Comparison of ENCODE assay signal across 17 cellular contexts in the genomic region with DNA sequence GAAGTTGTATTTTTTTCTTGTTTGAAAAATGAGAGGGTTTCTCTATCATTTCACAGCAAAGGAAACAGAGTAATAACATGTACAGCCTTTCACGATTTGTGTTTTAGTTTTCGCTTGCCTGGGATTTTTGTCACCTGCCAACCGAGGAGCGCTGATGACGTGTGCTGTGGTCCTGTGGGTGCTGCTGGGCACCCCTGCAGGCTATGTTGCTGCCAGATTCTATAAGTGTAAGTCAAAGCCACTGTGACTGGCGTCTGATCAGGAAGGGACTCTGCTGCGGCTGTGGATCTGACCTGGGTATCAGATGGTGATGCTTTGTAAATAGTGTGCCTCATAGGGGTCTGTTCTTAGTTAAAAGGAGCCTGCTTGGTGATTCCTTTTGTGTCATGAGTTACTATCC. TPM values are rescaled to one million over a fixed set of nuclear protein-coding genes. Genes with fewer than 3 reads are reported as not detected.
DNase-seq lines count a peak whose midpoint lies in the region; ATAC-seq and TF ChIP-seq lines count a peak whose summit lies in the region.
"Had no signal": no experiment of that assay in that cellular context is flagged by ENCODE, and none has a peak within 500 bp of the region (broad histone marks: within the 10 kb centered on the region; RNA-seq: fewer than 3 reads in every experiment).

No MANE protein-coding gene starts in this region.

- peaks cover 55% of the 10 kb centered on the region for H3K36me3 Mint-ChIP-seq in CD4-positive, CD25-positive, alpha-beta regulatory T cell
- H3K36me3 Mint-ChIP-seq in CD8-positive, alpha-beta T cell: peaks cover 81% of the 10 kb centered on the region
- H3K36me3 Mint-ChIP-seq in T-cell (peaks cover 58% of the 10 kb centered on the region), memory B cell (peaks cover 37% of the 10 kb centered on the region)

- ATAC-seq in CD4-positive, CD25-positive, alpha-beta regulatory T cell (ENCODE audit: low read depth in 2 of 2): no peak
- no peak for ATAC-seq in CD8-positive, alpha-beta T cell
- ATAC-seq in T-cell (replicated peaks in 1 of 4): no peak
- ATAC-seq in memory B cell (ENCODE audit: low read depth): no peak
- no peak for ATAC-seq in GM18498 (IDR thresholded peaks at IDR 0.05; ENCODE audit: unreplicated experiment)
- ATAC-seq: SK-N-SH treated with all-trans-retinoic acid at 6 μM for 48 hours had no signal

- H3K27me3 ChIP-seq in CD4-positive, CD25-positive, alpha-beta regulatory T cell (ENCODE audit: control insufficient read depth, insufficient read depth, low read length): no peaks in the 10 kb centered on the region
- no peaks in the 10 kb centered on the region for H3K27me3 ChIP-seq in CD8-positive, alpha-beta T cell (ENCODE audit: insufficient read depth, low read length)

- no peaks in the 10 kb centered on the region for H3K27me3 Mint-ChIP-seq in CD4-positive, CD25-positive, alpha-beta regulatory T cell
- H3K27me3 Mint-ChIP-seq in CD8-positive, alpha-beta T cell (ENCODE audit: low read depth): no peaks in the 10 kb centered on the region
- H3K27me3 Mint-ChIP-seq in T-cell (no peaks in the 10 kb centered on the region), memory B cell (no peaks in the 10 kb centered on the region)

- H3K9me3 ChIP-seq in CD4-positive, CD25-positive, alpha-beta regulatory T cell (ENCODE audit: control insufficient read depth in 2 of 2, low read length in 2 of 2): no peaks in the 10 kb centered on the region
- H3K9me3 ChIP-seq in CD8-positive, alpha-beta T cell (ENCODE audit: low read length): no peaks in the 10 kb centered on the region

- no peaks in the 10 kb centered on the region for H3K9me3 Mint-ChIP-seq in CD4-positive, CD25-positive, alpha-beta regulatory T cell
- H3K9me3 Mint-ChIP-seq in CD8-positive, alpha-beta T cell: no peaks in the 10 kb centered on the region
- H3K9me3 Mint-ChIP-seq in T-cell (no peaks in the 10 kb centered on the region), memory B cell (no peaks in the 10 kb centered on the region)

- no peak overlapping the region for H3K4me3 Mint-ChIP-seq in CD4-positive, CD25-positive, alpha-beta regulatory T cell
- no peak overlapping the region for H3K4me3 Mint-ChIP-seq in CD8-positive, alpha-beta T cell
- no peak overlapping the region for H3K4me3 Mint-ChIP-seq in T-cell
- H3K4me3 Mint-ChIP-seq in memory B cell: no peak overlapping the region

- H3K27ac Mint-ChIP-seq in CD4-positive, CD25-positive, alpha-beta regulatory T cell: peak overlapping the region; percentile 42 to 83 (median 74)
- H3K27ac Mint-ChIP-seq in CD8-positive, alpha-beta T cell: peak overlapping the region; percentile 37
- H3K27ac Mint-ChIP-seq in T-cell (peak overlapping the region; percentile 82 to 83), memory B cell (peak overlapping the region; percentile 92)

- TF ChIP-seq CTCF in CD8-positive, alpha-beta T cell (IDR thresholded peaks at IDR 0.05): no peak

- intact Hi-C loops in CD8-positive, alpha-beta T cell (cut with DNase I, micrococcal nuclease): no loop called here

- H3K36me3 ChIP-seq in CD4-positive, CD25-positive, alpha-beta regulatory T cell (ENCODE audit: control insufficient read depth, insufficient read depth, low read length): peaks cover 63% of the 10 kb centered on the region
- peaks cover 22% of the 10 kb centered on the region for H3K36me3 ChIP-seq in CD8-positive, alpha-beta T cell (ENCODE audit: insufficient read depth, low read length)

- POLR2A ChIA-PET in CD8-positive, alpha-beta T cell (lab: Charles Lee): no interaction called here
- POLR2A ChIA-PET in T-cell (lab: Charles Lee): interaction anchor here in 1 of 2 donors (0.5 kb wide), 1 partner anchor 58 kb away, joined by 3 read pairs; no protein-coding TSS in a partner anchor

- no peak overlapping the region for H3K4me3 ChIP-seq in CD4-positive, CD25-positive, alpha-beta regulatory T cell (ENCODE audit: low read depth, low read length)
- H3K4me3 ChIP-seq in CD8-positive, alpha-beta T cell (ENCODE audit: low read depth, low read length): no peak overlapping the region

- peaks cover 32 to 75% (median 50%) of the 10 kb centered on the region in 4 donors for H3K4me1 Mint-ChIP-seq in CD4-positive, CD25-positive, alpha-beta regulatory T cell
- peaks cover 30% of the 10 kb centered on the region for H3K4me1 Mint-ChIP-seq in CD8-positive, alpha-beta T cell (ENCODE audit: low read depth)
- H3K4me1 Mint-ChIP-seq in T-cell: peaks cover 22 to 56% (median 47%) of the 10 kb centered on the region in 3 donors
- peaks cover 38% of the 10 kb centered on the region for H3K4me1 Mint-ChIP-seq in memory B cell

- H3K27ac ChIP-seq in CD4-positive, CD25-positive, alpha-beta regulatory T cell (ENCODE audit: insufficient read depth, low read length, poor library complexity, severe bottlenecking): no peak overlapping the region
- H3K27ac ChIP-seq in CD8-positive, alpha-beta T cell (ENCODE audit: low read depth, low read length): no peak overlapping the region

- CTCF ChIA-PET in CD8-positive, alpha-beta T cell (lab: Charles Lee): interaction anchor here (1.4 kb wide), 1 partner anchor 20 kb away, joined by 3 read pairs; no protein-coding TSS in a partner anchor
- CTCF ChIA-PET in T-cell (lab: Charles Lee): no interaction called here

- no peak for DNase-seq in CD4-positive, CD25-positive, alpha-beta regulatory T cell
- no peak for DNase-seq in CD8-positive, alpha-beta T cell
- DNase-seq in T-cell (no peak), memory B cell (ENCODE audit: low spot score in 2 of 2) (no peak), DMS53 treated with DMSO at 0.1 percent for 48 hours (lab: John Stamatoyannopoulos, UW; ENCODE audit: unreplicated experiment) (no peak), NCI-H2227 (lab: John Stamatoyannopoulos, UW; ENCODE audit: unreplicated experiment) (no peak)
- DNase-seq: ACHN, H7, IMR-90, Kasumi-1, NCI-H1105 treated with DMSO at 0.1 percent for 48 hours, NCI-H187, NCI-H345, NCI-H526 treated with DMSO at 0.1 percent for 48 hours, SHP77 treated with DMSO at 0.1 percent for 48 hours had no signal

- H3K4me1 ChIP-seq in CD4-positive, CD25-positive, alpha-beta regulatory T cell (ENCODE audit: control insufficient read depth, insufficient read depth, low read length, poor library complexity, severe bottlenecking): peaks cover 55% of the 10 kb centered on the region
- peaks cover 26% of the 10 kb centered on the region for H3K4me1 ChIP-seq in CD8-positive, alpha-beta T cell (ENCODE audit: insufficient read depth, low read length)

RNA-seq across cellular contexts. Expression of a gene that starts 45.6 kb away (rescaled TPM):
- total RNA-seq in CD4-positive, CD25-positive, alpha-beta regulatory T cell: 53.7 TPM
- polyA plus RNA-seq in CD4-positive, CD25-positive, alpha-beta regulatory T cell: 100 to 1,000 TPM in 3 of 4 donors, 10 to 100 TPM in 1; 98.7 to 124 (median 113) TPM
- total RNA-seq in CD8-positive, alpha-beta T cell: 10 to 100 TPM; 42.7 to 47.5 TPM
- total RNA-seq in T-cell: 10 to 100 TPM; 43.2 to 54.0 (median 48.8) TPM

RNA-seq across cellular contexts. Expression of a gene that starts 59.6 kb away (rescaled TPM):
- total RNA-seq in CD4-positive, CD25-positive, alpha-beta regulatory T cell: 12.0 TPM
- polyA plus RNA-seq in CD4-positive, CD25-positive, alpha-beta regulatory T cell: 10 to 100 TPM; 15.3 to 17.7 (median 16.6) TPM
- total RNA-seq in CD8-positive, alpha-beta T cell: 1 to 10 TPM; 2.5 to 4.1 TPM
- total RNA-seq in T-cell: 10 to 100 TPM; 11.7 to 19.9 (median 15.0) TPM

Comparison
In these comparisons a context has a peak if more than half of its experiments do, and no peak if none do; other contexts are left out.
1. H3K27ac Mint-ChIP-seq: peak in every context shown above with its lines; median percentile 92 in memory B cell; 82 in T-cell; 74 in CD4-positive, CD25-positive, alpha-beta regulatory T cell; 37 in CD8-positive, alpha-beta T cell.